In the genomic region with DNA sequence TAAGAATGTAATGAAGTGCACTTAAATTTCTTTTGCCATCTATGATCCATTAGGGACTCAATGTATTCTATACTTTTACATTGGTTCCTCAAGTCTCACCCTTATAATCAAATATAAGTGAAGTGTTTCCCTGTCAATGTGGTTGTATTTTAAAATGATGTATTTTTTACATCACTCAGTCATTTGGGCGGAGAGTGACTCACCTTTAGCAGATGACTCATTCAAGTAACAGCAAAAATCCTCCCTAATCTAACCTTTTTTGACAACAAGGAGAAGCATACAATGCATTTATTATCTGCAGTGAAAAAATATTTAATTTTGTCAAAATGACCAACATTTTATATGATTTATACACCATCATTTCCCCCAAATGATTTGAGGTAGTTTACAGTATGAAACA, we compare ENCODE assay signal across 14 cellular contexts.
A peak's percentile ranks its signal among the peaks of the same experiment; 100 is the strongest.
DNase-seq lines count a peak whose midpoint lies in the region; ATAC-seq, FAIRE-seq and TF ChIP-seq lines count a peak whose summit lies in the region.
"Had no signal": no experiment of that assay in that cellular context is flagged by ENCODE, and none has a peak within 500 bp of the region (broad histone marks: within the 10 kb centered on the region; RNA-seq: fewer than 3 reads in every experiment).

No MANE protein-coding gene starts in this region.

- H3K4me1 ChIP-seq in small intestine (ENCODE audit: control insufficient read depth in 2 of 2, insufficient read depth in 1 of 2, low read depth in 1 of 2, low read length in 1 of 2) (no peaks in the 10 kb centered on the region), ascending aorta (no peaks in the 10 kb centered on the region)

- H3K9me3 ChIP-seq in small intestine (ENCODE audit: control insufficient read depth, low read depth) = no peaks in the 10 kb centered on the region
- H3K9me3 ChIP-seq in ascending aorta = no peaks in the 10 kb centered on the region

- H3K27ac ChIP-seq in small intestine (ENCODE audit: low read depth in 1 of 2, low read length in 1 of 2) (no peak overlapping the region), ascending aorta (no peak overlapping the region)
- H3K27ac ChIP-seq: C4-2B had no signal

- FAIRE-seq in RCC 7860 (lab: Jason Lieb, UNC) (peak; percentile 82), small intestine (lab: Jason Lieb, UNC) (no peak)
- FAIRE-seq: G401.6 had no signal

- H3K36me3 ChIP-seq in small intestine (ENCODE audit: control insufficient read depth in 2 of 2, insufficient read depth in 2 of 2, low read length in 2 of 2) (peaks cover 2% of the 10 kb centered on the region in 2 donors), ascending aorta (peaks cover 0 to 3% of the 10 kb centered on the region in 2 donors)

- intact Hi-C loops in ascending aorta (cut with DNase I) = no loop called here

- peak; percentile 59 for ATAC-seq in GM18868 (IDR thresholded peaks at IDR 0.05; ENCODE audit: unreplicated experiment)
- peak; percentile 54 for ATAC-seq in esophagus mucosa

- no peak for TF ChIP-seq CTCF in GM10266 (IDR thresholded peaks at IDR 0.05; ENCODE audit: control insufficient read depth, insufficient read depth, low read depth, missing control alignments)
- TF ChIP-seq CTCF in ascending aorta (IDR thresholded peaks at IDR 0.05) = no peak

- DNase-seq in ACHN (peak; percentile 31), RCC 7860 (ENCODE audit: low spot score) (peak; percentile 44), GM10266 (ENCODE audit: extremely low spot score) (no peak), small intestine (no peak), NCI-H526 (lab: John Stamatoyannopoulos, UW) (no peak), ascending aorta (ENCODE audit: low spot score in 2 of 2) (no peak)
- DNase-seq: activated CD4-positive, alpha-beta T cell treated with anti-CD3 and anti-CD28 coated beads, Interleukin-2, amount 50 U/mL, for 4 hours; cortex of kidney; immature natural killer cell; NCI-H2081 had no signal

- H3K4me3 ChIP-seq in small intestine (ENCODE audit: low read depth in 1 of 2, low read length in 2 of 2) = no peak overlapping the region
- no peak overlapping the region for H3K4me3 ChIP-seq in ascending aorta

- H3K27me3 ChIP-seq in small intestine (ENCODE audit: control insufficient read depth in 2 of 2, insufficient read depth in 2 of 2, low read length in 2 of 2) (no peaks in the 10 kb centered on the region), ascending aorta (no peaks in the 10 kb centered on the region)

- 85 to 94% (median 89%) methylated on average over 1 of the region's 1 CpG for WGBS in small intestine, 3 donors

- in situ Hi-C loops in ACHN (cut with HindIII; ENCODE audit: low pct_ligation_motif_present, low pct_unique_long_range_greater_than_20kb, low sequenced_read_pairs) = no loop called here

Comparison
In these comparisons a context has a peak if more than half of its experiments do, and no peak if none do; other contexts are left out.
1. DNase-seq: peak in ACHN (single experiment) and RCC 7860 (single experiment); none in GM10266 (single experiment), small intestine (single experiment), NCI-H526 (0 of 2) and ascending aorta (0 of 2).